In genomic region chr19:18319591-18320135, GRCh38 we compare ENCODE assay signal across 12 cellular contexts. TPM values are rescaled to one million over a fixed set of nuclear protein-coding genes. Genes with fewer than 3 reads are reported as not detected.
DNase-seq lines count a peak whose midpoint lies in the region; ATAC-seq, FAIRE-seq and TF ChIP-seq lines count a peak whose summit lies in the region.
"Had no signal": no experiment of that assay in that cellular context is flagged by ENCODE, and none has a peak within 500 bp of the region (broad histone marks: within the 10 kb centered on the region; RNA-seq: fewer than 3 reads in every experiment).

No MANE protein-coding gene starts in this region.

- ATAC-seq in WTC11 (no peak), HepG2 (peak; percentile 35), GM21360 (IDR thresholded peaks at IDR 0.05; ENCODE audit: unreplicated experiment) (no peak), HG03097 (IDR thresholded peaks at IDR 0.05; ENCODE audit: low FRiP score, unreplicated experiment) (no peak)
- no peak for ATAC-seq in stimulated activated naive CD8-positive, alpha-beta T cell treated with anti-CD3 and anti-CD28 coated beads, Interleukin-15, amount 100 ng/mL, for 72 hours

- FAIRE-seq in HepG2 (lab: Jason Lieb, UNC): peak; percentile 93
- FAIRE-seq: astrocyte, RCC 7860 had no signal

- no peaks in the 10 kb centered on the region for H3K27me3 ChIP-seq in HepG2 (ENCODE audit: control insufficient read depth in 1 of 2, insufficient read depth in 2 of 2, low read length in 2 of 2)

- H3K4me3 ChIP-seq in HepG2 (replicated peaks in 1 of 3; ENCODE audit: insufficient read depth in 1 of 3, low read depth in 2 of 3, low read length in 3 of 3): 0 out of 6 replicates have a peak overlapping the region, but pooled peaks of 1 of the 3 experiments have one; percentile 21

- H3K36me3 Mint-ChIP-seq in activated CD4-positive, alpha-beta T cell treated with anti-CD3 and anti-CD28 coated beads, Interleukin-2, amount 10 ng/mL, durations not matched to agents 7 days and 5 days (ENCODE audit: low read depth): peaks cover 41% of the 10 kb centered on the region
- peaks cover 29% of the 10 kb centered on the region for H3K36me3 Mint-ChIP-seq in WTC11

- no peaks in the 10 kb centered on the region for H3K9me3 ChIP-seq in HepG2 (ENCODE audit: low read length)

- CTCF ChIA-PET in activated CD4-positive, alpha-beta T cell treated with anti-CD3 and anti-CD28 coated beads, Interleukin-2, amount 10 ng/mL, durations not matched to agents 7 days and 5 days (lab: Charles Lee): interaction anchor here (0.6 to 13.8 kb wide), 6 partner anchors 9 to 97 kb away, joined by 3 to 229 read pairs (median 5); partner anchors contain the start of gene JUND
- CTCF ChIA-PET in WTC11 (lab: Charles Lee): interaction anchor here (2.2 to 12.7 kb wide), 3 partner anchors 9 to 68 kb away, joined by 5 to 240 read pairs (median 30); partner anchors contain the start of gene JUND
- CTCF ChIA-PET in HepG2 (lab: Yijun Ruan, JAX; ENCODE audit: low intra/inter-chr PET ratio, low total read pairs): no interaction called here

- H3K4me1 ChIP-seq in HepG2 (ENCODE audit: insufficient read depth, low read length): peaks cover 90% of the 10 kb centered on the region

- peak in 1 of 2 experiments; percentile 52; a peak in 2 of 4 replicates for TF ChIP-seq POLR2A in HepG2 (IDR thresholded peaks at IDR 0.05; ENCODE audit: insufficient read depth in 1 of 2, low read depth in 2 of 2, low read length in 2 of 2)

- no peaks in the 10 kb centered on the region for H3K27me3 Mint-ChIP-seq in activated CD4-positive, alpha-beta T cell treated with anti-CD3 and anti-CD28 coated beads, Interleukin-2, amount 10 ng/mL, durations not matched to agents 7 days and 5 days
- H3K27me3 Mint-ChIP-seq in WTC11 (ENCODE audit: low read depth): no peaks in the 10 kb centered on the region; the same call in 1 of the 2 replicates
- H3K27me3 Mint-ChIP-seq in stimulated activated naive CD8-positive, alpha-beta T cell treated with anti-CD3 and anti-CD28 coated beads, Interleukin-15, amount 100 ng/mL, for 72 hours: no peaks in the 10 kb centered on the region

- in situ Hi-C loops in HepG2 (cut with HindIII; ENCODE audit: extremely low pct_ligation_motif_present, low pct_unique_long_range_greater_than_20kb): loop anchor here (5.0 kb wide), 1 partner anchor 42 kb away; no protein-coding TSS in a partner anchor

- peak overlapping the region; percentile 64 for H3K4me3 Mint-ChIP-seq in activated CD4-positive, alpha-beta T cell treated with anti-CD3 and anti-CD28 coated beads, Interleukin-2, amount 10 ng/mL, durations not matched to agents 7 days and 5 days
- 0 out of 2 replicates have a peak overlapping the region, but pooled peaks have one; percentile 33 for H3K4me3 Mint-ChIP-seq in WTC11
- H3K4me3 Mint-ChIP-seq in stimulated activated naive CD8-positive, alpha-beta T cell treated with anti-CD3 and anti-CD28 coated beads, Interleukin-15, amount 100 ng/mL, for 72 hours: peak overlapping the region; percentile 72 to 87

- TF ChIP-seq CTCF in WTC11 (IDR thresholded peaks at IDR 0.05) (no peak), HepG2 (CRISPR knock-in tag; IDR thresholded peaks at IDR 0.05) (no peak)

- peaks cover 23% of the 10 kb centered on the region for H3K79me2 ChIP-seq in HepG2 (ENCODE audit: insufficient read depth, low read length)

- H3K27ac ChIP-seq in HepG2 (ENCODE audit: extremely low read length, insufficient read depth, low read length): peak overlapping the region; percentile 92

- no peaks in the 10 kb centered on the region for H3K9me3 Mint-ChIP-seq in activated CD4-positive, alpha-beta T cell treated with anti-CD3 and anti-CD28 coated beads, Interleukin-2, amount 10 ng/mL, durations not matched to agents 7 days and 5 days
- no peaks in the 10 kb centered on the region for H3K9me3 Mint-ChIP-seq in WTC11
- H3K9me3 Mint-ChIP-seq in stimulated activated naive CD8-positive, alpha-beta T cell treated with anti-CD3 and anti-CD28 coated beads, Interleukin-15, amount 100 ng/mL, for 72 hours: no peaks in the 10 kb centered on the region

- no peaks in the 10 kb centered on the region for H4K20me1 ChIP-seq in HepG2 (ENCODE audit: insufficient read depth, low read length)

- TF ChIP-seq EP300 in HepG2 (IDR thresholded peaks at IDR 0.05; ENCODE audit: low read depth in 2 of 2, low read length in 2 of 2): peak in 1 of 2 experiments; percentile 83; a peak in 2 of 4 replicates
- TF ChIP-seq EP300 in HepG2 (CRISPR knock-in tag; IDR thresholded peaks at IDR 0.05; ENCODE audit: borderline replicate concordance): peak; percentile 68; the same call in 1 of the 2 replicates

- H3K4me1 Mint-ChIP-seq in activated CD4-positive, alpha-beta T cell treated with anti-CD3 and anti-CD28 coated beads, Interleukin-2, amount 10 ng/mL, durations not matched to agents 7 days and 5 days: peaks cover 72% of the 10 kb centered on the region
- H3K4me1 Mint-ChIP-seq in WTC11: peaks cover 42% of the 10 kb centered on the region
- H3K4me1 Mint-ChIP-seq in stimulated activated naive CD8-positive, alpha-beta T cell treated with anti-CD3 and anti-CD28 coated beads, Interleukin-15, amount 100 ng/mL, for 72 hours: peaks cover 83% of the 10 kb centered on the region

- TF ChIP-seq RAD21 in HepG2 (CRISPR knock-in tag; IDR thresholded peaks at IDR 0.05): no peak

- DNase-seq in activated CD4-positive, alpha-beta T cell treated with anti-CD3 and anti-CD28 coated beads, Interleukin-2, amount 10 ng/mL, durations not matched to agents 7 days and 5 days: no peak
- no peak for DNase-seq in activated CD4-positive, alpha-beta T cell treated with anti-CD3 and anti-CD28 coated beads for 48 hours
- DNase-seq in WTC11 (ENCODE audit: low spot score) (no peak), HepG2 (ENCODE audit: low spot score) (peak; percentile 81)
- DNase-seq in stimulated activated naive CD8-positive, alpha-beta T cell treated with anti-CD3 and anti-CD28 coated beads, Interleukin-15, amount 100 ng/mL, for 72 hours: no peak
- DNase-seq in stimulated activated CD4-positive, alpha-beta T cell treated with anti-CD3 and anti-CD28 coated beads, Interleukin-4, amount 100 ng/mL, for 1 hour: no peak
- DNase-seq: kidney glomerular epithelial cell, NCI-H187 treated with DMSO at 0.1 percent for 48 hours had no signal

- WGBS in HepG2 (ENCODE audit: low lambda C conversion rate): 15% methylated on average over 7 of the region's 7 CpGs

- no peak overlapping the region for H2AFZ ChIP-seq in HepG2 (ENCODE audit: low read length)

- H3K27ac Mint-ChIP-seq in activated CD4-positive, alpha-beta T cell treated with anti-CD3 and anti-CD28 coated beads, Interleukin-2, amount 10 ng/mL, durations not matched to agents 7 days and 5 days: peak overlapping the region; percentile 97
- peak overlapping the region; percentile 93 for H3K27ac Mint-ChIP-seq in WTC11
- H3K27ac Mint-ChIP-seq in stimulated activated naive CD8-positive, alpha-beta T cell treated with anti-CD3 and anti-CD28 coated beads, Interleukin-15, amount 100 ng/mL, for 72 hours: peak overlapping the region; percentile 85 to 87

- POLR2A ChIA-PET in activated CD4-positive, alpha-beta T cell treated with anti-CD3 and anti-CD28 coated beads, Interleukin-2, amount 10 ng/mL, durations not matched to agents 7 days and 5 days (lab: Charles Lee): interaction anchor here (1.2 kb wide), 1 partner anchor 15 kb away, joined by 3 read pairs; no protein-coding TSS in a partner anchor
- POLR2A ChIA-PET in WTC11 (lab: Charles Lee): interaction anchor here (0.7 kb wide), 1 partner anchor 38 kb away, joined by 4 read pairs; the partner anchor contains the start of gene JUND
- POLR2A ChIA-PET in HepG2 (lab: Yijun Ruan, JAX): interaction anchor here (0.8 to 11.4 kb wide), 6 partner anchors 9 to 45 kb away, joined by 3 to 278 read pairs (median 10); partner anchors contain the start of genes IQCN and JUND

- 0 out of 5 replicates have a peak, but pooled peaks cover 0 to under 1% of the 10 kb centered on the region in 2 experiments for H3K36me3 ChIP-seq in HepG2 (replicated peaks in 1 of 2; ENCODE audit: control insufficient read depth in 1 of 2, insufficient read depth in 2 of 2, low read length in 2 of 2)

- no TSS peak for BruUV-seq in HepG2 (replicated peaks; lab: Mats Ljungman, UMichigan)

- peak overlapping the region; percentile 26; the same call in 1 of the 2 replicates for H3K9ac ChIP-seq in HepG2 (ENCODE audit: insufficient read depth, low read depth, low read length)

- intact Hi-C loops in HepG2 (cut with micrococcal nuclease; ENCODE audit: unreplicated experiment): loop anchor here (5.0 kb wide), 1 partner anchor 117 kb away; the partner anchor contains the start of gene RAB3A

- peak overlapping the region; percentile 59 for H3K4me2 ChIP-seq in HepG2 (ENCODE audit: low read depth, low read length)

RNA-seq across cellular contexts. Expression of gene LSM4, which starts 3.2 kb away (rescaled TPM):
- total RNA-seq in activated CD4-positive, alpha-beta T cell treated with anti-CD3 and anti-CD28 coated beads, Interleukin-2, amount 10 ng/mL, durations not matched to agents 7 days and 5 days: 100 to 1,000 TPM; 156 to 181 TPM
- 373 to 434 TPM (median 409 TPM) in 3 replicates for total RNA-seq in WTC11 (2021)
- total RNA-seq in HepG2 (2016; rRNA removed; fragmentation: Illumina TruSeq; extraction: Trizol): 166 and 188 TPM in 2 replicates
- 129 and 159 TPM in 2 replicates for total RNA-seq in HepG2 (2016; cell fraction: cytosol; rRNA removed; fragmentation: Illumina TruSeq; extraction: Trizol; ENCODE audit: low read depth)
- total RNA-seq in HepG2 (2016; cell fraction: insoluble cytoplasmic fraction; rRNA removed; fragmentation: Illumina TruSeq; extraction: Trizol): 185 and 208 TPM in 2 replicates
- 248 and 299 TPM in 2 replicates for total RNA-seq in HepG2 (2016; cell fraction: membrane; rRNA removed; fragmentation: Illumina TruSeq; extraction: Trizol)
- 62.8 and 69.8 TPM in 2 replicates for total RNA-seq in HepG2 (2016; cell fraction: nucleus; rRNA removed; fragmentation: Illumina TruSeq; extraction: Trizol)
- 65.8 and 66.8 TPM in 2 replicates for polyA plus RNA-seq in HepG2 (2011; rRNA removed)
- 97.1 and 133 TPM in 2 replicates for polyA plus RNA-seq in HepG2 (2011; cell fraction: cytosol; rRNA removed)
- 51.8 and 54.0 TPM in 2 replicates for polyA plus RNA-seq in HepG2 (2011; cell fraction: nucleus; rRNA removed)
- polyA plus RNA-seq in HepG2 (2012): 62.7 and 78.9 TPM in 2 replicates
- 166 and 238 TPM in 2 replicates for polyA plus RNA-seq in HepG2 (2016; cell fraction: cytosol; fragmentation: Illumina TruSeq; extraction: Trizol; ENCODE audit: low read depth)
- polyA plus RNA-seq in HepG2 (2016; cell fraction: insoluble cytoplasmic fraction; fragmentation: Illumina TruSeq; extraction: Trizol; ENCODE audit: low read depth): 205 and 220 TPM in 2 replicates
- polyA plus RNA-seq in HepG2 (2016; cell fraction: membrane; fragmentation: Illumina TruSeq; extraction: Trizol; ENCODE audit: low read depth): 217 and 267 TPM in 2 replicates
- polyA plus RNA-seq in HepG2 (2016; cell fraction: nucleus; fragmentation: Illumina TruSeq; extraction: Trizol; ENCODE audit: insufficient read depth, low read depth): 105 and 120 TPM in 2 replicates
- 40.8 and 88.8 TPM in 2 replicates for polyA minus RNA-seq in HepG2 (2011; rRNA and poly(A)+ RNA removed; ENCODE audit: low replicate concordance)
- 24.9 and 32.6 TPM in 2 replicates for polyA minus RNA-seq in HepG2 (2011; cell fraction: cytosol; rRNA and poly(A)+ RNA removed)
- polyA minus RNA-seq in HepG2 (2011; cell fraction: nucleus; rRNA and poly(A)+ RNA removed): 13.4 and 14.2 TPM in 2 replicates

RNA-seq across cellular contexts. Expression of gene PGPEP1, which starts 20.7 kb away (rescaled TPM):
- 10 to 100 TPM; 24.1 to 24.8 TPM for total RNA-seq in activated CD4-positive, alpha-beta T cell treated with anti-CD3 and anti-CD28 coated beads, Interleukin-2, amount 10 ng/mL, durations not matched to agents 7 days and 5 days
- 39.2 to 68.1 TPM (median 40.8 TPM) in 3 replicates for total RNA-seq in WTC11 (2021)
- 56.6 and 57.7 TPM in 2 replicates for total RNA-seq in HepG2 (2016; rRNA removed; fragmentation: Illumina TruSeq; extraction: Trizol)
- total RNA-seq in HepG2 (2016; cell fraction: cytosol; rRNA removed; fragmentation: Illumina TruSeq; extraction: Trizol; ENCODE audit: low read depth): 13.1 and 14.4 TPM in 2 replicates
- 51.1 and 64.9 TPM in 2 replicates for total RNA-seq in HepG2 (2016; cell fraction: insoluble cytoplasmic fraction; rRNA removed; fragmentation: Illumina TruSeq; extraction: Trizol)
- 36.0 and 36.7 TPM in 2 replicates for total RNA-seq in HepG2 (2016; cell fraction: membrane; rRNA removed; fragmentation: Illumina TruSeq; extraction: Trizol)
- total RNA-seq in HepG2 (2016; cell fraction: nucleus; rRNA removed; fragmentation: Illumina TruSeq; extraction: Trizol): 30.3 and 33.5 TPM in 2 replicates
- polyA plus RNA-seq in HepG2 (2011; rRNA removed): 53.1 and 64.3 TPM in 2 replicates
- 37.2 and 38.6 TPM in 2 replicates for polyA plus RNA-seq in HepG2 (2011; cell fraction: cytosol; rRNA removed)
- polyA plus RNA-seq in HepG2 (2011; cell fraction: nucleus; rRNA removed): 97.0 and 102 TPM in 2 replicates
- polyA plus RNA-seq in HepG2 (2012): 26.8 and 28.6 TPM in 2 replicates
- polyA plus RNA-seq in HepG2 (2016; cell fraction: cytosol; fragmentation: Illumina TruSeq; extraction: Trizol; ENCODE audit: low read depth): 15.6 and 16.2 TPM in 2 replicates
- 40.6 and 44.1 TPM in 2 replicates for polyA plus RNA-seq in HepG2 (2016; cell fraction: insoluble cytoplasmic fraction; fragmentation: Illumina TruSeq; extraction: Trizol; ENCODE audit: low read depth)
- polyA plus RNA-seq in HepG2 (2016; cell fraction: membrane; fragmentation: Illumina TruSeq; extraction: Trizol; ENCODE audit: low read depth): 22.8 and 23.5 TPM in 2 replicates
- polyA plus RNA-seq in HepG2 (2016; cell fraction: nucleus; fragmentation: Illumina TruSeq; extraction: Trizol; ENCODE audit: insufficient read depth, low read depth): 51.1 and 66.5 TPM in 2 replicates
- polyA minus RNA-seq in HepG2 (2011; rRNA and poly(A)+ RNA removed; ENCODE audit: low replicate concordance): 22.4 and 187 TPM in 2 replicates
- polyA minus RNA-seq in HepG2 (2011; cell fraction: cytosol; rRNA and poly(A)+ RNA removed): 44.1 and 52.6 TPM in 2 replicates
- 46.4 and 57.7 TPM in 2 replicates for polyA minus RNA-seq in HepG2 (2011; cell fraction: nucleus; rRNA and poly(A)+ RNA removed)

RNA-seq across cellular contexts. Expression of gene JUND, which starts 38.2 kb away (rescaled TPM):
- total RNA-seq in activated CD4-positive, alpha-beta T cell treated with anti-CD3 and anti-CD28 coated beads, Interleukin-2, amount 10 ng/mL, durations not matched to agents 7 days and 5 days: 100 to 1,000 TPM; 343 to 347 TPM
- total RNA-seq in WTC11 (2021) (121 to 137 TPM (median 133 TPM) in 3 replicates), HepG2 (2016; rRNA removed; fragmentation: Illumina TruSeq; extraction: Trizol) (31.8 and 41.2 TPM in 2 replicates)
- total RNA-seq in HepG2 (2016; cell fraction: cytosol; rRNA removed; fragmentation: Illumina TruSeq; extraction: Trizol; ENCODE audit: low read depth): 36.4 and 41.0 TPM in 2 replicates
- 30.0 and 40.6 TPM in 2 replicates for total RNA-seq in HepG2 (2016; cell fraction: insoluble cytoplasmic fraction; rRNA removed; fragmentation: Illumina TruSeq; extraction: Trizol)
- total RNA-seq in HepG2 (2016; cell fraction: membrane; rRNA removed; fragmentation: Illumina TruSeq; extraction: Trizol): 68.5 and 98.0 TPM in 2 replicates
- total RNA-seq in HepG2 (2016; cell fraction: nucleus; rRNA removed; fragmentation: Illumina TruSeq; extraction: Trizol): 23.4 and 45.2 TPM in 2 replicates
- polyA plus RNA-seq in HepG2 (2011; rRNA removed): 59.8 and 124 TPM in 2 replicates
- polyA plus RNA-seq in HepG2 (2011; cell fraction: cytosol; rRNA removed): 93.9 and 178 TPM in 2 replicates
- 129 and 136 TPM in 2 replicates for polyA plus RNA-seq in HepG2 (2011; cell fraction: nucleus; rRNA removed)
- 44.0 and 66.6 TPM in 2 replicates for polyA plus RNA-seq in HepG2 (2012)
- 85.1 and 91.8 TPM in 2 replicates for polyA plus RNA-seq in HepG2 (2016; cell fraction: cytosol; fragmentation: Illumina TruSeq; extraction: Trizol; ENCODE audit: low read depth)
- polyA plus RNA-seq in HepG2 (2016; cell fraction: insoluble cytoplasmic fraction; fragmentation: Illumina TruSeq; extraction: Trizol; ENCODE audit: low read depth): 74.4 and 76.0 TPM in 2 replicates
- polyA plus RNA-seq in HepG2 (2016; cell fraction: membrane; fragmentation: Illumina TruSeq; extraction: Trizol; ENCODE audit: low read depth): 131 and 149 TPM in 2 replicates
- 77.1 and 84.7 TPM in 2 replicates for polyA plus RNA-seq in HepG2 (2016; cell fraction: nucleus; fragmentation: Illumina TruSeq; extraction: Trizol; ENCODE audit: insufficient read depth, low read depth)
- polyA minus RNA-seq in HepG2 (2011; rRNA and poly(A)+ RNA removed; ENCODE audit: low replicate concordance): 49.7 and 194 TPM in 2 replicates
- polyA minus RNA-seq in HepG2 (2011; cell fraction: cytosol; rRNA and poly(A)+ RNA removed): 164 and 168 TPM in 2 replicates
- 60.5 and 91.9 TPM in 2 replicates for polyA minus RNA-seq in HepG2 (2011; cell fraction: nucleus; rRNA and poly(A)+ RNA removed)

RNA-seq across cellular contexts. Expression of gene IQCN, which starts 45.4 kb away (rescaled TPM):
- total RNA-seq in activated CD4-positive, alpha-beta T cell treated with anti-CD3 and anti-CD28 coated beads, Interleukin-2, amount 10 ng/mL, durations not matched to agents 7 days and 5 days: 1 to 10 TPM; 6.3 to 7.2 TPM
- total RNA-seq in WTC11 (2021): 0.46 to 1.0 TPM (median 0.61 TPM) in 3 replicates
- total RNA-seq in HepG2 (2016; rRNA removed; fragmentation: Illumina TruSeq; extraction: Trizol): 0.04 and 0.07 TPM in 2 replicates
- total RNA-seq in HepG2 (2016; cell fraction: cytosol; rRNA removed; fragmentation: Illumina TruSeq; extraction: Trizol; ENCODE audit: low read depth): not detected in 2 replicates
- 0.04 TPM in 1 of 2 replicates, not detected in the other for total RNA-seq in HepG2 (2016; cell fraction: insoluble cytoplasmic fraction; rRNA removed; fragmentation: Illumina TruSeq; extraction: Trizol)
- total RNA-seq in HepG2 (2016; cell fraction: membrane; rRNA removed; fragmentation: Illumina TruSeq; extraction: Trizol): not detected in 2 replicates
- total RNA-seq in HepG2 (2016; cell fraction: nucleus; rRNA removed; fragmentation: Illumina TruSeq; extraction: Trizol): 0.13 TPM in 1 of 2 replicates, not detected in the other
- polyA plus RNA-seq in HepG2 (2011; rRNA removed): 0.14 and 0.18 TPM in 2 replicates
- polyA plus RNA-seq in HepG2 (2011; cell fraction: cytosol; rRNA removed): 0.03 and 0.04 TPM in 2 replicates
- 1.3 and 1.5 TPM in 2 replicates for polyA plus RNA-seq in HepG2 (2011; cell fraction: nucleus; rRNA removed)
- 0.13 TPM in 2 replicates for polyA plus RNA-seq in HepG2 (2012)
- not detected in 2 replicates for polyA plus RNA-seq in HepG2 (2016; cell fraction: cytosol; fragmentation: Illumina TruSeq; extraction: Trizol; ENCODE audit: low read depth)
- not detected in 2 replicates for polyA plus RNA-seq in HepG2 (2016; cell fraction: insoluble cytoplasmic fraction; fragmentation: Illumina TruSeq; extraction: Trizol; ENCODE audit: low read depth)
- polyA plus RNA-seq in HepG2 (2016; cell fraction: membrane; fragmentation: Illumina TruSeq; extraction: Trizol; ENCODE audit: low read depth): not detected in 2 replicates
- polyA plus RNA-seq in HepG2 (2016; cell fraction: nucleus; fragmentation: Illumina TruSeq; extraction: Trizol; ENCODE audit: insufficient read depth, low read depth): 0.25 and 0.49 TPM in 2 replicates
- polyA minus RNA-seq in HepG2 (2011; rRNA and poly(A)+ RNA removed; ENCODE audit: low replicate concordance): 0.26 and 0.91 TPM in 2 replicates
- polyA minus RNA-seq in HepG2 (2011; cell fraction: cytosol; rRNA and poly(A)+ RNA removed): 0.53 TPM in 1 of 2 replicates, not detected in the other
- polyA minus RNA-seq in HepG2 (2011; cell fraction: nucleus; rRNA and poly(A)+ RNA removed): 0.52 and 0.62 TPM in 2 replicates
